In the genomic region with DNA sequence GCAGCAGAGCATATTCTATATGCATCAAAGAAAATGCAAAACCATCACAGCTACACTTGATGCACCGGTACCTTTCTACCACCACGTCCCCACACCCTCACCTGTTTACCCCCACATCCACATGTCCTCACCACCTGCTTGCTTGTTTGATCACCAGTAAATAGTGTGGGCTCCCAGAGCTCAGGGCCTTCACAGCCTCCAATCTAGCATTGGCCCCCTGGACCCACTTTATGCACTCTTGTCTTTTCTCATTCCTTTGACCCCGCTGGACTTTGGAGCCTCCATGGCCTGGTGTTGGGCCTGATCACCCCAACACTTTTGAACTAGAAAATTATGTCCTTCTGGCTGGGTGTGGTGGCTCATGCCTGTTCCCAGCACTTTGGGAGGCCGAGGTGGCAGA, we compare ENCODE assay signal across 15 cellular contexts.
A peak's percentile ranks its signal among the peaks of the same experiment; 100 is the strongest.
DNase-seq lines count a peak whose midpoint lies in the region; TF ChIP-seq lines count a peak whose summit lies in the region.
"Had no signal": no experiment of that assay in that cellular context is flagged by ENCODE, and none has a peak within 500 bp of the region (broad histone marks: within the 10 kb centered on the region; RNA-seq: fewer than 3 reads in every experiment).

No MANE protein-coding gene starts in this region.

- peaks cover 2% of the 10 kb centered on the region for H3K36me3 Mint-ChIP-seq in activated naive CD4-positive, alpha-beta T cell treated with anti-CD3 and anti-CD28 coated beads, Interleukin-2, amount 50 U/mL, for 24 hours
- H3K36me3 Mint-ChIP-seq in activated naive CD4-positive, alpha-beta T cell treated with anti-CD3 and anti-CD28 coated beads for 36 hours (ENCODE audit: low read depth) = no peaks in the 10 kb centered on the region
- H3K36me3 Mint-ChIP-seq: CD4-positive, CD25-positive, alpha-beta regulatory T cell; IgD-negative memory B cell had no signal

- H3K27ac Mint-ChIP-seq in activated naive CD4-positive, alpha-beta T cell treated with anti-CD3 and anti-CD28 coated beads, Interleukin-2, amount 50 U/mL, for 24 hours = peak overlapping the region; percentile 3
- no peak overlapping the region for H3K27ac Mint-ChIP-seq in activated naive CD4-positive, alpha-beta T cell treated with anti-CD3 and anti-CD28 coated beads for 36 hours
- H3K27ac Mint-ChIP-seq: IgD-negative memory B cell had no signal

- intact Hi-C loops in activated naive CD4-positive, alpha-beta T cell treated with anti-CD3 and anti-CD28 coated beads for 36 hours (cut with micrococcal nuclease) = no loop called here

- no peak overlapping the region for H3K4me3 Mint-ChIP-seq in activated naive CD4-positive, alpha-beta T cell treated with anti-CD3 and anti-CD28 coated beads, Interleukin-2, amount 50 U/mL, for 24 hours
- no peak overlapping the region for H3K4me3 Mint-ChIP-seq in activated naive CD4-positive, alpha-beta T cell treated with anti-CD3 and anti-CD28 coated beads for 36 hours
- H3K4me3 Mint-ChIP-seq: CD4-positive, CD25-positive, alpha-beta regulatory T cell had no signal

- DNase-seq in activated naive CD4-positive, alpha-beta T cell treated with anti-CD3 and anti-CD28 coated beads for 36 hours = no peak
- DNase-seq in astrocyte of the hippocampus (ENCODE audit: low read depth, low spot score) (peak; percentile 4), fibroblast of villous mesenchyme (ENCODE audit: low read depth) (peak; percentile 4), RKO (ENCODE audit: low spot score) (no peak), NCI-H345 (lab: John Stamatoyannopoulos, UW) (no peak)
- no peak for DNase-seq in activated CD4-positive, alpha-beta T cell treated with anti-CD3 and anti-CD28 coated beads for 48 hours
- DNase-seq: ACHN; Calu3; CD4-positive, CD25-positive, alpha-beta regulatory T cell; DMS153; GF-D8; GM23248 had no signal

- H3K4me1 Mint-ChIP-seq in activated naive CD4-positive, alpha-beta T cell treated with anti-CD3 and anti-CD28 coated beads, Interleukin-2, amount 50 U/mL, for 24 hours = no peaks in the 10 kb centered on the region
- peaks cover 6% of the 10 kb centered on the region for H3K4me1 Mint-ChIP-seq in activated naive CD4-positive, alpha-beta T cell treated with anti-CD3 and anti-CD28 coated beads for 36 hours (ENCODE audit: low read depth)

- no peaks in the 10 kb centered on the region for H3K9me3 Mint-ChIP-seq in activated naive CD4-positive, alpha-beta T cell treated with anti-CD3 and anti-CD28 coated beads, Interleukin-2, amount 50 U/mL, for 24 hours
- H3K9me3 Mint-ChIP-seq in activated naive CD4-positive, alpha-beta T cell treated with anti-CD3 and anti-CD28 coated beads for 36 hours = peaks cover 2% of the 10 kb centered on the region

- no peak for TF ChIP-seq CTCF in fibroblast of villous mesenchyme (IDR thresholded peaks at IDR 0.05; ENCODE audit: insufficient read depth, low read depth, low read length)

- CTCF ChIA-PET in activated naive CD4-positive, alpha-beta T cell treated with anti-CD3 and anti-CD28 coated beads for 36 hours (lab: Charles Lee) = interaction anchor here (0.7 kb wide), 1 partner anchor 89 kb away, joined by 4 read pairs; no protein-coding TSS in a partner anchor

- no peak overlapping the region for H3K4me3 ChIP-seq in fibroblast of villous mesenchyme (ENCODE audit: low read depth, low read length)
- H3K4me3 ChIP-seq: BLaER1 treated with 17β-estradiol and CSF1 and Interleukin-3, amounts not matched to agents 10 nM and 100 nM; GM23248 had no signal

- H3K27me3 Mint-ChIP-seq in activated naive CD4-positive, alpha-beta T cell treated with anti-CD3 and anti-CD28 coated beads, Interleukin-2, amount 50 U/mL, for 24 hours = peaks cover 26% of the 10 kb centered on the region
- H3K27me3 Mint-ChIP-seq in activated naive CD4-positive, alpha-beta T cell treated with anti-CD3 and anti-CD28 coated beads for 36 hours (ENCODE audit: low read depth) = peaks cover 27% of the 10 kb centered on the region

Comparison
In these comparisons a context has a peak if more than half of its experiments do, and no peak if none do; other contexts are left out.
1. DNase-seq: peak in astrocyte of the hippocampus (single experiment) and fibroblast of villous mesenchyme (single experiment); none in activated naive CD4-positive, alpha-beta T cell treated with anti-CD3 and anti-CD28 coated beads for 36 hours (single experiment), RKO (single experiment), NCI-H345 (single experiment) and activated CD4-positive, alpha-beta T cell treated with anti-CD3 and anti-CD28 coated beads for 48 hours (single experiment).